In genomic region chrX:20442597-20442996, GRCh38 we compare ENCODE assay signal across 8 cellular contexts.
DNase-seq lines count a peak whose midpoint lies in the region; ATAC-seq and TF ChIP-seq lines count a peak whose summit lies in the region.

No MANE protein-coding gene starts in this region.

- H3K27me3 Mint-ChIP-seq in glutamatergic neuron (ENCODE audit: unreplicated experiment): no peaks in the 10 kb centered on the region

- no peak overlapping the region for H3K4me3 Mint-ChIP-seq in glutamatergic neuron (ENCODE audit: unreplicated experiment)

- H3K9me3 Mint-ChIP-seq in glutamatergic neuron (ENCODE audit: unreplicated experiment): no peaks in the 10 kb centered on the region

- TF ChIP-seq CTCF in glutamatergic neuron (IDR thresholded peaks at IDR 0.05; ENCODE audit: partially characterized antibody, unreplicated experiment): peak; percentile 80

- intact Hi-C loops in posterior cingulate gyrus (cut with DNase I): loop anchor here (2.0 to 10.0 kb wide), 2 partner anchors 190 to 538 kb away; no protein-coding TSS in a partner anchor

- H3K27ac Mint-ChIP-seq in glutamatergic neuron (ENCODE audit: unreplicated experiment): no peak overlapping the region

- peak; percentile 58 for ATAC-seq in GM21723 (IDR thresholded peaks at IDR 0.05; ENCODE audit: unreplicated experiment)

- no peaks in the 10 kb centered on the region for H3K36me3 Mint-ChIP-seq in glutamatergic neuron (ENCODE audit: unreplicated experiment)

- peak; percentile 64 for DNase-seq in COLO829 (ENCODE audit: low spot score)
- peak; percentile 64 for DNase-seq in NCI-H1048 (lab: John Stamatoyannopoulos, UW)
- peak; percentile 70 for DNase-seq in SK-N-DZ (ENCODE audit: low spot score)
- peak; percentile 81 for DNase-seq in activated naive CD4-positive, alpha-beta T cell treated with Interleukin-2 at 50 U/mL for 16 hours
- peak; percentile 76 for DNase-seq in glutamatergic neuron
- peak; percentile 25 to 94 (median 73) for DNase-seq in posterior cingulate gyrus
- peak; percentile 73 for DNase-seq in ureter (ENCODE audit: low spot score)

- no peaks in the 10 kb centered on the region for H3K4me1 Mint-ChIP-seq in glutamatergic neuron (ENCODE audit: low read depth, unreplicated experiment)

Comparison
In these comparisons a context has a peak if more than half of its experiments do, and no peak if none do; other contexts are left out.
1. Peak in every context shown above with its lines: DNase-seq and ATAC-seq.